Comparison of ENCODE assay signal across 27 cellular contexts in the genomic region with DNA sequence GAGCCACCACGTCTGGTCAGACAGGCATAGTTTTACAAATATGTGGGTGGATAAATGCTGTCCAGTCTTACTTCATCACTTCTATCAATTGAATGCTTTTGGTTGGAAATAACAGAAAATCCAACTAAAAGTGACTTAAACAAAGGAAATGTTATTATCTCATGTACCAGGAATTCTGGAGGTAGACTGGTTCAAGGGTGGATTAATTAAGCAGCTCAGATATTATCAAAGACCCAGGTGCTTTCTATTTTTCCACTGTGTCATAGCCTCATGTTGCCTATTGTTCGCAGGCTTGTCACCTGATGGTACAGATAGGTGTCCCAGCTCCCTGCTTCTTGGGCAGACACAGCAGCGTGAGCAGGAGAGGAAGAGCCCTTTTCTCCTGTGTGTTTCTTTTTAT.
"Had no signal": no experiment of that assay in that cellular context is flagged by ENCODE, and none has a peak within 500 bp of the region (broad histone marks: within the 10 kb centered on the region; RNA-seq: fewer than 3 reads in every experiment).

No MANE protein-coding gene starts in this region.

- ATAC-seq: effector memory CD8-positive, alpha-beta T cell; heart right ventricle; left lobe of liver; natural killer cell; pancreas; right cardiac atrium; stimulated activated effector memory CD8-positive, alpha-beta T cell treated with anti-CD3 and anti-CD28 coated beads, Interleukin-12 subunit alpha, Interleukin-12 subunit beta, amount 100 ng/mL, for 72 hours had no signal

- H3K4me3 Mint-ChIP-seq: effector memory CD8-positive, alpha-beta T cell; natural killer cell; neural crest cell; stimulated activated effector memory CD8-positive, alpha-beta T cell treated with anti-CD3 and anti-CD28 coated beads, Interleukin-12 subunit alpha, Interleukin-12 subunit beta, amount 100 ng/mL, for 72 hours; type B pancreatic cell had no signal

- H3K4me1 ChIP-seq: esophagus squamous epithelium, heart right ventricle, pancreas, prostate gland, sigmoid colon, stomach, thyroid gland had no signal

- H3K4me3 ChIP-seq: esophagus squamous epithelium, heart right ventricle, lung, pancreas, prostate gland, sigmoid colon, stomach, thyroid gland had no signal

- H3K27ac ChIP-seq: esophagus squamous epithelium, heart right ventricle, neutrophil, pancreas, prostate gland, sigmoid colon, stomach, thyroid gland had no signal

- H3K27me3 ChIP-seq: esophagus squamous epithelium, heart right ventricle, neutrophil, pancreas, sigmoid colon, stomach, thyroid gland had no signal

- H3K9me3 Mint-ChIP-seq: natural killer cell; stimulated activated effector memory CD8-positive, alpha-beta T cell treated with anti-CD3 and anti-CD28 coated beads, Interleukin-12 subunit alpha, Interleukin-12 subunit beta, amount 100 ng/mL, for 72 hours; type B pancreatic cell had no signal

- H3K27me3 Mint-ChIP-seq: effector memory CD8-positive, alpha-beta T cell; type B pancreatic cell had no signal

- H3K27ac Mint-ChIP-seq: effector memory CD8-positive, alpha-beta T cell; natural killer cell; stimulated activated effector memory CD8-positive, alpha-beta T cell treated with anti-CD3 and anti-CD28 coated beads, Interleukin-12 subunit alpha, Interleukin-12 subunit beta, amount 100 ng/mL, for 72 hours; type B pancreatic cell had no signal

- DNase-seq: cerebellar nuclear complex; cortex of kidney; effector memory CD8-positive, alpha-beta T cell; erythroblast; esophagus squamous epithelium; foreskin melanocyte; glutamatergic neuron; heart right ventricle; hippocampal formation; kidney glomerular epithelial cell; mesenchymal stem cell; natural killer cell; pancreas; right cardiac atrium; sigmoid colon; stimulated activated CD4-positive, alpha-beta T cell treated with anti-CD3 and anti-CD28 coated beads, Interleukin-2, amount 100 ng/mL, for 24 hours; stimulated activated CD4-positive, alpha-beta T cell treated with anti-CD3 and anti-CD28 coated beads, Interleukin-4, amount 100 ng/mL, for 24 hours; stimulated activated naive CD4-positive, alpha-beta T cell treated with Interleukin-2 at 50 U/mL for 16 hours; stomach; thyroid gland had no signal

- H3K36me3 Mint-ChIP-seq: natural killer cell; stimulated activated effector memory CD8-positive, alpha-beta T cell treated with anti-CD3 and anti-CD28 coated beads, Interleukin-12 subunit alpha, Interleukin-12 subunit beta, amount 100 ng/mL, for 72 hours; type B pancreatic cell had no signal

- H3K9me3 ChIP-seq: esophagus squamous epithelium, neutrophil, pancreas, prostate gland, sigmoid colon, stomach, thyroid gland had no signal

- H3K4me1 Mint-ChIP-seq: natural killer cell; neural crest cell; stimulated activated effector memory CD8-positive, alpha-beta T cell treated with anti-CD3 and anti-CD28 coated beads, Interleukin-12 subunit alpha, Interleukin-12 subunit beta, amount 100 ng/mL, for 72 hours had no signal

- H3K36me3 ChIP-seq: esophagus squamous epithelium, heart right ventricle, neutrophil, pancreas, prostate gland, sigmoid colon, stomach, thyroid gland had no signal
